Comparison of ENCODE assay signal across 1 cellular context in the genomic region with DNA sequence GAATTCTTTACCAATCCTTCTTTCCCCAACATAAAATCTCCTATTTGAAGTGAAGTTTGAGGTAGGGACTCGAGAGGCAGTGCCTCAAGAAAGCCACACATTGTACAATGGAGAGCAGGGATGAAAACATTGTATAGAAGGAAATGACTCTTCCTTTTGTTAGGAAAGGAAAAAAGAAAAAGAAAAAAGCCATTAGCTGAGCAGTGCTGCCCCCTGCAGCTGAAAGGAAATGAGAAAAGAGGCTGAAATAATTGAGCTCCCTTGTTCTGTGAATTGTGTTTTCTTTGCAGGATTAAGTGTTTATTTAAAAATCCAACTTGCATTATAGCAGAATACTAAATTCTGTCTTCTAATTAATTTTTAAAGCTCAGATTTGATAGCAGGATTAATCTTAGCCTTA.
TF ChIP-seq lines count a peak whose summit lies in the region.

No MANE protein-coding gene starts in this region.

TF ChIP-seq in WTC11, 78 proteins besides CTCF, POLR2A, EP300 and RAD21 (continued from another document):
- TF ChIP-seq, protein P1, sequence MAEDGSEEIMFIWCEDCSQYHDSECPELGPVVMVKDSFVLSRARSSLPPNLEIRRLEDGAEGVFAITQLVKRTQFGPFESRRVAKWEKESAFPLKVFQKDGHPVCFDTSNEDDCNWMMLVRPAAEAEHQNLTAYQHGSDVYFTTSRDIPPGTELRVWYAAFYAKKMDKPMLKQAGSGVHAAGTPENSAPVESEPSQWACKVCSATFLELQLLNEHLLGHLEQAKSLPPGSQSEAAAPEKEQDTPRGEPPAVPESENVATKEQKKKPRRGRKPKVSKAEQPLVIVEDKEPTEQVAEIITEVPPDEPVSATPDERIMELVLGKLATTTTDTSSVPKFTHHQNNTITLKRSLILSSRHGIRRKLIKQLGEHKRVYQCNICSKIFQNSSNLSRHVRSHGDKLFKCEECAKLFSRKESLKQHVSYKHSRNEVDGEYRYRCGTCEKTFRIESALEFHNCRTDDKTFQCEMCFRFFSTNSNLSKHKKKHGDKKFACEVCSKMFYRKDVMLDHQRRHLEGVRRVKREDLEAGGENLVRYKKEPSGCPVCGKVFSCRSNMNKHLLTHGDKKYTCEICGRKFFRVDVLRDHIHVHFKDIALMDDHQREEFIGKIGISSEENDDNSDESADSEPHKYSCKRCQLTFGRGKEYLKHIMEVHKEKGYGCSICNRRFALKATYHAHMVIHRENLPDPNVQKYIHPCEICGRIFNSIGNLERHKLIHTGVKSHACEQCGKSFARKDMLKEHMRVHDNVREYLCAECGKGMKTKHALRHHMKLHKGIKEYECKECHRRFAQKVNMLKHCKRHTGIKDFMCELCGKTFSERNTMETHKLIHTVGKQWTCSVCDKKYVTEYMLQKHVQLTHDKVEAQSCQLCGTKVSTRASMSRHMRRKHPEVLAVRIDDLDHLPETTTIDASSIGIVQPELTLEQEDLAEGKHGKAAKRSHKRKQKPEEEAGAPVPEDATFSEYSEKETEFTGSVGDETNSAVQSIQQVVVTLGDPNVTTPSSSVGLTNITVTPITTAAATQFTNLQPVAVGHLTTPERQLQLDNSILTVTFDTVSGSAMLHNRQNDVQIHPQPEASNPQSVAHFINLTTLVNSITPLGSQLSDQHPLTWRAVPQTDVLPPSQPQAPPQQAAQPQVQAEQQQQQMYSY (CRISPR knock-in tag; IDR thresholded peaks at IDR 0.05) = no peak
- TF ChIP-seq, protein P2, sequence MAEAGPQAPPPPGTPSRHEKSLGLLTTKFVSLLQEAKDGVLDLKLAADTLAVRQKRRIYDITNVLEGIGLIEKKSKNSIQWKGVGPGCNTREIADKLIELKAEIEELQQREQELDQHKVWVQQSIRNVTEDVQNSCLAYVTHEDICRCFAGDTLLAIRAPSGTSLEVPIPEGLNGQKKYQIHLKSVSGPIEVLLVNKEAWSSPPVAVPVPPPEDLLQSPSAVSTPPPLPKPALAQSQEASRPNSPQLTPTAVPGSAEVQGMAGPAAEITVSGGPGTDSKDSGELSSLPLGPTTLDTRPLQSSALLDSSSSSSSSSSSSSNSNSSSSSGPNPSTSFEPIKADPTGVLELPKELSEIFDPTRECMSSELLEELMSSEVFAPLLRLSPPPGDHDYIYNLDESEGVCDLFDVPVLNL (CRISPR knock-in tag; IDR thresholded peaks at IDR 0.05; ENCODE audit: borderline replicate concordance, low read depth) = no peak
- TF ChIP-seq, protein P3, sequence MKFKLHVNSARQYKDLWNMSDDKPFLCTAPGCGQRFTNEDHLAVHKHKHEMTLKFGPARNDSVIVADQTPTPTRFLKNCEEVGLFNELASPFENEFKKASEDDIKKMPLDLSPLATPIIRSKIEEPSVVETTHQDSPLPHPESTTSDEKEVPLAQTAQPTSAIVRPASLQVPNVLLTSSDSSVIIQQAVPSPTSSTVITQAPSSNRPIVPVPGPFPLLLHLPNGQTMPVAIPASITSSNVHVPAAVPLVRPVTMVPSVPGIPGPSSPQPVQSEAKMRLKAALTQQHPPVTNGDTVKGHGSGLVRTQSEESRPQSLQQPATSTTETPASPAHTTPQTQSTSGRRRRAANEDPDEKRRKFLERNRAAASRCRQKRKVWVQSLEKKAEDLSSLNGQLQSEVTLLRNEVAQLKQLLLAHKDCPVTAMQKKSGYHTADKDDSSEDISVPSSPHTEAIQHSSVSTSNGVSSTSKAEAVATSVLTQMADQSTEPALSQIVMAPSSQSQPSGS (CRISPR knock-in tag; IDR thresholded peaks at IDR 0.05; ENCODE audit: borderline replicate concordance, low read depth) = no peak
- TF ChIP-seq, protein P4, sequence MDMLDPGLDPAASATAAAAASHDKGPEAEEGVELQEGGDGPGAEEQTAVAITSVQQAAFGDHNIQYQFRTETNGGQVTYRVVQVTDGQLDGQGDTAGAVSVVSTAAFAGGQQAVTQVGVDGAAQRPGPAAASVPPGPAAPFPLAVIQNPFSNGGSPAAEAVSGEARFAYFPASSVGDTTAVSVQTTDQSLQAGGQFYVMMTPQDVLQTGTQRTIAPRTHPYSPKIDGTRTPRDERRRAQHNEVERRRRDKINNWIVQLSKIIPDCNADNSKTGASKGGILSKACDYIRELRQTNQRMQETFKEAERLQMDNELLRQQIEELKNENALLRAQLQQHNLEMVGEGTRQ (CRISPR knock-in tag; IDR thresholded peaks at IDR 0.05) = no peak
- no peak for TF ChIP-seq FOXP1 (CRISPR knock-in tag; IDR thresholded peaks at IDR 0.05; ENCODE audit: borderline replicate concordance)
- no peak for TF ChIP-seq MYBL2 (CRISPR knock-in tag; IDR thresholded peaks at IDR 0.05)
- TF ChIP-seq TP53 (CRISPR knock-in tag; IDR thresholded peaks at IDR 0.05) = no peak
- TF ChIP-seq SMAD4 (CRISPR knock-in tag; IDR thresholded peaks at IDR 0.05) = no peak
- TF ChIP-seq CBFB (CRISPR knock-in tag; IDR thresholded peaks at IDR 0.05; ENCODE audit: low read depth) = no peak
- no peak for TF ChIP-seq IRF2 (CRISPR knock-in tag; IDR thresholded peaks at IDR 0.05; ENCODE audit: borderline replicate concordance, low read depth)
- TF ChIP-seq, protein P5, sequence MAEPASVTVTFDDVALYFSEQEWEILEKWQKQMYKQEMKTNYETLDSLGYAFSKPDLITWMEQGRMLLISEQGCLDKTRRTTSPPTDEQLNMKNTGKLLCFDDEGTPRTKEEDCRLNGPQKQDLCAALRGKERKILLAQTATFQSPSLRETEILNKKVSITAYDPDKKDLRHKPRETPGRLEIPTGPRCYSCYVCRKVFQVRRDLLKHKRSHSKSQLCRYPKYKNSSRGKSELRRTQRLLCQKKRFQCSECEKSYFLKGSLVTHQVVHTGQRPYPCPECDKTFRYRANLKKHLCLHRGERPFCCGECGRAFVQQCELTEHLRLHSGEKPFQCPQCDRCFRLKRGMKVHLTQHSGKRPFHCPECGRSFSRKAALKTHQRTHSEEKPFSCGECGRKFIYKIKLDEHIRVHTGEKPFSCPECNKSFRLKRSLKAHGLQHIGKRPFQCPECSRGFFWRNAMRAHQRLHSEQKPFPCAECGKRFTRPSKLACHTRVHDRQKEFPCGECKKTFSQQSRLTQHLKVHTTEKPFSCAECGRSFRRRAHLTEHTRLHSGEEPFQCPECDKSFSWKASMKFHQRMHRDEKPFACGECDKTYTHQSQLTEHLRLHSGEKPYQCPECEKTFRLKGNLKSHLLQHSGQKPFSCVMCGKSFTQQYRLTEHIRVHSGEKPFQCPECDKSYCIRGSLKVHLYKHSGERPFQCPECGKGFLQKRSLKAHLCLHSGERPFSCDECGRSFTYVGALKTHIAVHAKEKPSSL (CRISPR knock-in tag; conservative IDR thresholded peaks at IDR 0.05) = no peak
- no peak for TF ChIP-seq CREM (CRISPR knock-in tag; IDR thresholded peaks at IDR 0.05)
